In the genomic region with DNA sequence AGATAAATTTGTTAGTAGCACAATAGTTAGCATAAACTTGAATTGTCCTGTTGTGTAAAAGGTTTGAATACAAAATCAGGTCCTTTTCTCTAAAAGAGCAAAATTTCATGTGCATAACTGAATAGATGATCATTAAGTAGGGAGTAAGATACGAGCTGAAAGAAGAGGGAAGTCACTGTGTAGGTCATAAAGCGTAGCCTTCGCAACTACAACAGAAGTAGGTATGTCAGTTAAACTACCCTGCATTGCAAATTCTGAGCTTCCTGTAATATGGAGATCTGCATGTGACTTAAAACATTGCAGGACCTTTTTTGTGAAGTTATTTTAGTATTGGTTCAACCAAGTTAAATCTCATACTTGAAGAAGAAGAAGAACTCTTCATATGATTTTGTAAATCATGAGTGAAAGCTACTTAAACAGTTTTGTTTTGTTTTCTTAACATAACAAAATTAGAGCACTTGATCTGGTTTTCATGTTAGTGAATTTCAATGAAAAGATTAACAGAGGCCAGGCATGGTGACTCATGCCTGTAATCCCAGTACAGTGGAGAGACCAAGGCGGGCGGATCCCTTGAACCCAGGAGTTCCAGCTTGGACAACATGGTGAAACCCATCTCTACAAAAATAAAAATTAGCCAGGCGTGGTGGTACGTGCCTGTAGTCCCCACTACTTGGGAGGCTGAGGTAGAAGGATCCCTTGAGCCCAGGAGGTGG, we compare ENCODE assay signal across 2 cellular contexts.
TF ChIP-seq lines count a peak whose summit lies in the region.

No MANE protein-coding gene starts in this region.

TF ChIP-seq in SK-N-SH, 30 proteins besides CTCF, POLR2A, EP300 and RAD21 (continued from another document):
- TF ChIP-seq, protein P1, sequence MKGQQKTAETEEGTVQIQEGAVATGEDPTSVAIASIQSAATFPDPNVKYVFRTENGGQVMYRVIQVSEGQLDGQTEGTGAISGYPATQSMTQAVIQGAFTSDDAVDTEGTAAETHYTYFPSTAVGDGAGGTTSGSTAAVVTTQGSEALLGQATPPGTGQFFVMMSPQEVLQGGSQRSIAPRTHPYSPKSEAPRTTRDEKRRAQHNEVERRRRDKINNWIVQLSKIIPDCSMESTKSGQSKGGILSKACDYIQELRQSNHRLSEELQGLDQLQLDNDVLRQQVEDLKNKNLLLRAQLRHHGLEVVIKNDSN (IDR thresholded peaks at IDR 0.05; ENCODE audit: borderline replicate concordance, low read depth): no peak
- 0 out of 2 replicates have a peak, but pooled peaks have one; percentile 4 for TF ChIP-seq FOSL2 (IDR thresholded peaks at IDR 0.05; ENCODE audit: borderline replicate concordance, low read depth)

TF ChIP-seq in SK-N-SH treated with all-trans-retinoic acid at 6 μM for 48 hours, 23 proteins besides CTCF, POLR2A, EP300 and RAD21 (continued from another document):
- TF ChIP-seq, protein P2, sequence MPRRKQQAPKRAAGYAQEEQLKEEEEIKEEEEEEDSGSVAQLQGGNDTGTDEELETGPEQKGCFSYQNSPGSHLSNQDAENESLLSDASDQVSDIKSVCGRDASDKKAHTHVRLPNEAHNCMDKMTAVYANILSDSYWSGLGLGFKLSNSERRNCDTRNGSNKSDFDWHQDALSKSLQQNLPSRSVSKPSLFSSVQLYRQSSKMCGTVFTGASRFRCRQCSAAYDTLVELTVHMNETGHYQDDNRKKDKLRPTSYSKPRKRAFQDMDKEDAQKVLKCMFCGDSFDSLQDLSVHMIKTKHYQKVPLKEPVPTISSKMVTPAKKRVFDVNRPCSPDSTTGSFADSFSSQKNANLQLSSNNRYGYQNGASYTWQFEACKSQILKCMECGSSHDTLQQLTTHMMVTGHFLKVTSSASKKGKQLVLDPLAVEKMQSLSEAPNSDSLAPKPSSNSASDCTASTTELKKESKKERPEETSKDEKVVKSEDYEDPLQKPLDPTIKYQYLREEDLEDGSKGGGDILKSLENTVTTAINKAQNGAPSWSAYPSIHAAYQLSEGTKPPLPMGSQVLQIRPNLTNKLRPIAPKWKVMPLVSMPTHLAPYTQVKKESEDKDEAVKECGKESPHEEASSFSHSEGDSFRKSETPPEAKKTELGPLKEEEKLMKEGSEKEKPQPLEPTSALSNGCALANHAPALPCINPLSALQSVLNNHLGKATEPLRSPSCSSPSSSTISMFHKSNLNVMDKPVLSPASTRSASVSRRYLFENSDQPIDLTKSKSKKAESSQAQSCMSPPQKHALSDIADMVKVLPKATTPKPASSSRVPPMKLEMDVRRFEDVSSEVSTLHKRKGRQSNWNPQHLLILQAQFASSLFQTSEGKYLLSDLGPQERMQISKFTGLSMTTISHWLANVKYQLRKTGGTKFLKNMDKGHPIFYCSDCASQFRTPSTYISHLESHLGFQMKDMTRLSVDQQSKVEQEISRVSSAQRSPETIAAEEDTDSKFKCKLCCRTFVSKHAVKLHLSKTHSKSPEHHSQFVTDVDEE (CRISPR knock-in tag; IDR thresholded peaks at IDR 0.05): no peak
- TF ChIP-seq ZNF8 (CRISPR knock-in tag; IDR thresholded peaks at IDR 0.05): no peak
- TF ChIP-seq BACH2 (CRISPR knock-in tag; IDR thresholded peaks at IDR 0.05; ENCODE audit: borderline replicate concordance): no peak
- TF ChIP-seq, protein P3, sequence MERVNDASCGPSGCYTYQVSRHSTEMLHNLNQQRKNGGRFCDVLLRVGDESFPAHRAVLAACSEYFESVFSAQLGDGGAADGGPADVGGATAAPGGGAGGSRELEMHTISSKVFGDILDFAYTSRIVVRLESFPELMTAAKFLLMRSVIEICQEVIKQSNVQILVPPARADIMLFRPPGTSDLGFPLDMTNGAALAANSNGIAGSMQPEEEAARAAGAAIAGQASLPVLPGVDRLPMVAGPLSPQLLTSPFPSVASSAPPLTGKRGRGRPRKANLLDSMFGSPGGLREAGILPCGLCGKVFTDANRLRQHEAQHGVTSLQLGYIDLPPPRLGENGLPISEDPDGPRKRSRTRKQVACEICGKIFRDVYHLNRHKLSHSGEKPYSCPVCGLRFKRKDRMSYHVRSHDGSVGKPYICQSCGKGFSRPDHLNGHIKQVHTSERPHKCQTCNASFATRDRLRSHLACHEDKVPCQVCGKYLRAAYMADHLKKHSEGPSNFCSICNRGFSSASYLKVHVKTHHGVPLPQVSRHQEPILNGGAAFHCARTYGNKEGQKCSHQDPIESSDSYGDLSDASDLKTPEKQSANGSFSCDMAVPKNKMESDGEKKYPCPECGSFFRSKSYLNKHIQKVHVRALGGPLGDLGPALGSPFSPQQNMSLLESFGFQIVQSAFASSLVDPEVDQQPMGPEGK (CRISPR knock-in tag; IDR thresholded peaks at IDR 0.05; ENCODE audit: borderline replicate concordance): no peak
- TF ChIP-seq CSDC2 (CRISPR knock-in tag; IDR thresholded peaks at IDR 0.05): no peak
- no peak for TF ChIP-seq OSR1 (CRISPR knock-in tag; IDR thresholded peaks at IDR 0.05)
- TF ChIP-seq RARB (CRISPR knock-in tag; IDR thresholded peaks at IDR 0.05): no peak
- TF ChIP-seq ZNF565 (CRISPR knock-in tag; conservative IDR thresholded peaks at IDR 0.05; ENCODE audit: low read depth): no peak
- no peak for TF ChIP-seq PPARA (CRISPR knock-in tag; IDR thresholded peaks at IDR 0.05; ENCODE audit: borderline replicate concordance)
- TF ChIP-seq ISL1 (CRISPR knock-in tag; IDR thresholded peaks at IDR 0.05): no peak
- TF ChIP-seq ARNTL (CRISPR knock-in tag; IDR thresholded peaks at IDR 0.05; ENCODE audit: borderline replicate concordance, low read depth): no peak
- TF ChIP-seq, protein P4, sequence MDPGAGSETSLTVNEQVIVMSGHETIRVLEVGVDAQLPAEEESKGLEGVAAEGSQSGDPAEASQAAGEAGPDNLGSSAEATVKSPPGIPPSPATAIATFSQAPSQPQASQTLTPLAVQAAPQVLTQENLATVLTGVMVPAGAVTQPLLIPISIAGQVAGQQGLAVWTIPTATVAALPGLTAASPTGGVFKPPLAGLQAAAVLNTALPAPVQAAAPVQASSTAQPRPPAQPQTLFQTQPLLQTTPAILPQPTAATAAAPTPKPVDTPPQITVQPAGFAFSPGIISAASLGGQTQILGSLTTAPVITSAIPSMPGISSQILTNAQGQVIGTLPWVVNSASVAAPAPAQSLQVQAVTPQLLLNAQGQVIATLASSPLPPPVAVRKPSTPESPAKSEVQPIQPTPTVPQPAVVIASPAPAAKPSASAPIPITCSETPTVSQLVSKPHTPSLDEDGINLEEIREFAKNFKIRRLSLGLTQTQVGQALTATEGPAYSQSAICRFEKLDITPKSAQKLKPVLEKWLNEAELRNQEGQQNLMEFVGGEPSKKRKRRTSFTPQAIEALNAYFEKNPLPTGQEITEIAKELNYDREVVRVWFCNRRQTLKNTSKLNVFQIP (CRISPR knock-in tag; IDR thresholded peaks at IDR 0.05; ENCODE audit: borderline replicate concordance, low read depth): no peak
- no peak for TF ChIP-seq ZNF70 (CRISPR knock-in tag; IDR thresholded peaks at IDR 0.05)
- TF ChIP-seq ZFP3 (CRISPR knock-in tag; IDR thresholded peaks at IDR 0.05): no peak
- TF ChIP-seq SNAI2 (CRISPR knock-in tag; IDR thresholded peaks at IDR 0.05): no peak
- TF ChIP-seq, protein P5, sequence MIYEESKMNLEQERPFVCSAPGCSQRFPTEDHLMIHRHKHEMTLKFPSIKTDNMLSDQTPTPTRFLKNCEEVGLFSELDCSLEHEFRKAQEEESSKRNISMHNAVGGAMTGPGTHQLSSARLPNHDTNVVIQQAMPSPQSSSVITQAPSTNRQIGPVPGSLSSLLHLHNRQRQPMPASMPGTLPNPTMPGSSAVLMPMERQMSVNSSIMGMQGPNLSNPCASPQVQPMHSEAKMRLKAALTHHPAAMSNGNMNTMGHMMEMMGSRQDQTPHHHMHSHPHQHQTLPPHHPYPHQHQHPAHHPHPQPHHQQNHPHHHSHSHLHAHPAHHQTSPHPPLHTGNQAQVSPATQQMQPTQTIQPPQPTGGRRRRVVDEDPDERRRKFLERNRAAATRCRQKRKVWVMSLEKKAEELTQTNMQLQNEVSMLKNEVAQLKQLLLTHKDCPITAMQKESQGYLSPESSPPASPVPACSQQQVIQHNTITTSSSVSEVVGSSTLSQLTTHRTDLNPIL (CRISPR knock-in tag; IDR thresholded peaks at IDR 0.05; ENCODE audit: low read depth): no peak
- no peak for TF ChIP-seq TCF4 (CRISPR knock-in tag; IDR thresholded peaks at IDR 0.05; ENCODE audit: borderline replicate concordance)
- TF ChIP-seq GLIS3 (CRISPR knock-in tag; IDR thresholded peaks at IDR 0.05): no peak
- TF ChIP-seq ZC3H10 (CRISPR knock-in tag; IDR thresholded peaks at IDR 0.05): no peak
